14 cellular contexts compared by ENCODE assay signal in genomic region chr2:4780679-4781078, GRCh38.
DNase-seq lines count a peak whose midpoint lies in the region; ATAC-seq and TF ChIP-seq lines count a peak whose summit lies in the region.
"Had no signal": no experiment of that assay in that cellular context is flagged by ENCODE, and none has a peak within 500 bp of the region (broad histone marks: within the 10 kb centered on the region; RNA-seq: fewer than 3 reads in every experiment).

No MANE protein-coding gene starts in this region.

- in situ Hi-C loops in Caki2 (cut with HindIII; ENCODE audit: low pct_unique_long_range_greater_than_20kb, low sequenced_read_pairs): no loop called here

- H3F3A ChIP-seq in neural progenitor cell (ENCODE audit: low read depth): no peaks in the 10 kb centered on the region

- peak; percentile 70 for ATAC-seq in foreskin keratinocyte
- ATAC-seq in activated T-cell treated with anti-CD3 and anti-CD28 coated beads, Interleukin-2, amount 50 U/mL, for 4 hours: no peak
- ATAC-seq: A549; CD8-positive, alpha-beta T cell; GM12878; HepG2 had no signal

- DNase-seq in Caki2 (ENCODE audit: low read depth) (peak; percentile 16), Daoy (ENCODE audit: low read depth) (peak; percentile 15), OCI-M1 (lab: John Stamatoyannopoulos, UW) (peak; percentile 26), foreskin keratinocyte (no peak), neural progenitor cell (ENCODE audit: low spot score) (no peak)
- DNase-seq in activated T-cell treated with anti-CD3 and anti-CD28 coated beads, Interleukin-2, amount 50 U/mL, for 4 hours: no peak
- DNase-seq: CD8-positive, alpha-beta T cell; COR-L47; HCEC 1CT; HFFc6 had no signal

- H3K27me3 ChIP-seq in foreskin keratinocyte (no peaks in the 10 kb centered on the region), neural progenitor cell (no peaks in the 10 kb centered on the region)

- H3K27ac ChIP-seq in foreskin keratinocyte: no peak overlapping the region
- no peak overlapping the region for H3K27ac ChIP-seq in neural progenitor cell
- H3K27ac ChIP-seq: A549 had no signal

- no peak overlapping the region for H3K27ac Mint-ChIP-seq in neural progenitor cell
- H3K27ac Mint-ChIP-seq: CD14-positive monocyte; CD8-positive, alpha-beta T cell; HFFc6 had no signal

- H3K4me3 Mint-ChIP-seq in activated T-cell treated with anti-CD3 and anti-CD28 coated beads, Interleukin-2, amount 50 U/mL, for 4 hours: no peak overlapping the region
- no peak overlapping the region for H3K4me3 Mint-ChIP-seq in neural progenitor cell
- H3K4me3 Mint-ChIP-seq: CD14-positive monocyte; CD8-positive, alpha-beta T cell; HFFc6 had no signal

- no peaks in the 10 kb centered on the region for H3K36me3 Mint-ChIP-seq in activated T-cell treated with anti-CD3 and anti-CD28 coated beads, Interleukin-2, amount 50 U/mL, for 4 hours (ENCODE audit: insufficient read depth)
- H3K36me3 Mint-ChIP-seq in neural progenitor cell: no peaks in the 10 kb centered on the region
- H3K36me3 Mint-ChIP-seq: CD14-positive monocyte; CD8-positive, alpha-beta T cell had no signal

- TF ChIP-seq CTCF in foreskin keratinocyte (conservative IDR thresholded peaks at IDR 0.05): no peak
- TF ChIP-seq CTCF in neural progenitor cell (IDR thresholded peaks at IDR 0.05): no peak

- no peaks in the 10 kb centered on the region for H3K27me3 Mint-ChIP-seq in activated T-cell treated with anti-CD3 and anti-CD28 coated beads, Interleukin-2, amount 50 U/mL, for 4 hours (ENCODE audit: low read depth)
- H3K27me3 Mint-ChIP-seq in neural progenitor cell (ENCODE audit: insufficient read depth, low read depth): peaks cover 4% of the 10 kb centered on the region

- no peaks in the 10 kb centered on the region for H3K36me3 ChIP-seq in neural progenitor cell

- no peaks in the 10 kb centered on the region for H4K20me1 ChIP-seq in neural progenitor cell (ENCODE audit: low read depth)

- H3K4me1 ChIP-seq in foreskin keratinocyte (no peaks in the 10 kb centered on the region), neural progenitor cell (no peaks in the 10 kb centered on the region)
- H3K4me1 ChIP-seq: A549 had no signal

- H3K9me3 Mint-ChIP-seq in activated T-cell treated with anti-CD3 and anti-CD28 coated beads, Interleukin-2, amount 50 U/mL, for 4 hours: peaks cover 19% of the 10 kb centered on the region
- peaks cover 2% of the 10 kb centered on the region for H3K9me3 Mint-ChIP-seq in neural progenitor cell

- no peaks in the 10 kb centered on the region for H3K79me2 ChIP-seq in neural progenitor cell (ENCODE audit: low read depth)

- no peak overlapping the region for H2AFZ ChIP-seq in neural progenitor cell (replicated peaks)

- no peak overlapping the region for H3K4me3 ChIP-seq in neural progenitor cell
- H3K4me3 ChIP-seq: A549, GM12878 had no signal

- no peak overlapping the region for H3K4me2 ChIP-seq in neural progenitor cell
- H3K4me2 ChIP-seq: A549 had no signal

- no peak overlapping the region for H3K9ac ChIP-seq in neural progenitor cell

- H3K4me1 Mint-ChIP-seq in activated T-cell treated with anti-CD3 and anti-CD28 coated beads, Interleukin-2, amount 50 U/mL, for 4 hours (ENCODE audit: low read depth): no peaks in the 10 kb centered on the region
- no peaks in the 10 kb centered on the region for H3K4me1 Mint-ChIP-seq in neural progenitor cell
- H3K4me1 Mint-ChIP-seq: CD14-positive monocyte had no signal

- no peaks in the 10 kb centered on the region for H3K9me3 ChIP-seq in neural progenitor cell (ENCODE audit: low read depth)

Comparison
In these comparisons a context has a peak if more than half of its experiments do, and no peak if none do; other contexts are left out.
1. DNase-seq: peak in Caki2 (single experiment), Daoy (single experiment) and OCI-M1 (single experiment); none in foreskin keratinocyte (0 of 2), activated T-cell treated with anti-CD3 and anti-CD28 coated beads, Interleukin-2, amount 50 U/mL, for 4 hours (single experiment) and neural progenitor cell (single experiment).